8 cellular contexts compared by ENCODE assay signal in the genomic region with DNA sequence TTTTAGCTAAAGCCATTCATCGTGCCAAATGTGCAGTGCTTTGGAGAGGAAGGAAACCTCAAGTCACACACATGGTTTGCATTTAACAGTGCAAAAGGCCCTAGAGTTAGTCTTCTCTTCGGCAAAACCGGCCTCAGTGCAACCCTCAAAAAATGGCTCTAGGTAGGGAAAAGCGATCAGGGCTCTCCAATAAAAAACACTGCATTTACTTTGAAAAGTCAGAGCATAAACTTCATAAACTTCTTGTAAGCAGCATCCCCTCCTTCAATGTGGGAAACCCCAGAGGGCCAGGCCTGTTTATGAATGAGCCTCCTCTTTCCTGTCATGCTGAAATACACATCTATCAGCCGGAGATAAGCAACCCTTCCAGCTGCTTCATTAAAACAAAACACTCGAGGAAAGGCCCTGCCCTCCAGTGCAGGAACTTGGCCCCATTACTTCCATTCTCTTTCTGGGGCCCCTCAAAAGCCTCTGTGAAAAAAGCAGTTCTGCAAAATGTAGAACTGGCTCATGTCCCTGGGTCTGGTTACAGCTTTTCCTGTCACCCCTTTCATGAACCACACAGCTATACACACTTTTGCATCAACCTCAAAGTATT.
DNase-seq lines count a peak whose midpoint lies in the region; ATAC-seq and TF ChIP-seq lines count a peak whose summit lies in the region.

No MANE protein-coding gene starts in this region.

- no peaks in the 10 kb centered on the region for H3K36me3 ChIP-seq in BLaER1
- peaks cover 8% of the 10 kb centered on the region; the same call in 1 of the 2 replicates for H3K36me3 ChIP-seq in GM23248 (ENCODE audit: low read depth)
- H3K36me3 ChIP-seq in adrenal gland (replicated peaks in 1 of 2): peaks cover 0 to 9% of the 10 kb centered on the region in 2 donors
- H3K36me3 ChIP-seq in lower lobe of right lung: peaks cover 8% of the 10 kb centered on the region

- TF ChIP-seq CTCF in adrenal gland (IDR thresholded peaks at IDR 0.05) (no peak), lower lobe of right lung (IDR thresholded peaks at IDR 0.05) (no peak), foreskin keratinocyte (conservative IDR thresholded peaks at IDR 0.05) (no peak)

- TF ChIP-seq POLR2A in adrenal gland (IDR thresholded peaks at IDR 0.05): no peak

- DNase-seq in GM23248 (peak; percentile 59), adrenal gland (no peak), lower lobe of right lung (no peak), left colon (no peak), medulla oblongata (ENCODE audit: extremely low spot score) (no peak), iPS-NIHi11 (ENCODE audit: low spot score) (no peak), foreskin keratinocyte (no peak)

- ATAC-seq in lower lobe of right lung (peak; percentile 32 to 47), left colon (no peak), foreskin keratinocyte (no peak)

- H3K4me1 ChIP-seq in BLaER1 (peaks cover 44% of the 10 kb centered on the region), GM23248 (ENCODE audit: insufficient read depth) (peaks cover 38% of the 10 kb centered on the region), adrenal gland (replicated peaks in 1 of 2) (peaks cover 10 to 59% of the 10 kb centered on the region in 2 donors), lower lobe of right lung (peaks cover 67% of the 10 kb centered on the region), foreskin keratinocyte (no peaks in the 10 kb centered on the region)

- H3F3A ChIP-seq in GM23248 (ENCODE audit: insufficient read depth): peaks cover 31% of the 10 kb centered on the region

- H3K9ac ChIP-seq in BLaER1: peak overlapping the region; percentile 47; the same call in 1 of the 2 replicates
- H3K9ac ChIP-seq in GM23248: no peak overlapping the region

- H3K27ac ChIP-seq in BLaER1 (peak overlapping the region; percentile 66), GM23248 (peak overlapping the region; percentile 10; the same call in 1 of the 2 replicates), adrenal gland (peak overlapping the region in 3 of 5 donors; percentile 12 to 53 (median 35)), lower lobe of right lung (peak overlapping the region; percentile 31), foreskin keratinocyte (no peak overlapping the region)

- no peaks in the 10 kb centered on the region for H3K9me2 ChIP-seq in GM23248 (ENCODE audit: insufficient read depth)

- 9 to 13% methylated on average over 6 of the region's 6 CpGs for WGBS in GM23248 (ENCODE audit: low coverage in 1 of 2, low lambda C conversion rate in 2 of 2, missing lambda C conversion rate in 2 of 2), 2 experiments
- 38 to 47% (median 42%) methylated on average over 6 of the region's 6 CpGs for WGBS in adrenal gland, 4 donors

- in situ Hi-C loops in GM23248 (cut with MboI): no loop called here

- H3K9me3 ChIP-seq in BLaER1 (no peaks in the 10 kb centered on the region), GM23248 (ENCODE audit: low read depth) (no peaks in the 10 kb centered on the region), adrenal gland (replicated peaks in 1 of 3) (no peaks in the 10 kb centered on the region), lower lobe of right lung (no peaks in the 10 kb centered on the region)

- H3K4me2 ChIP-seq in BLaER1 (peak overlapping the region; percentile 79), GM23248 (ENCODE audit: unreplicated experiment) (peak overlapping the region; percentile 2)

- intact Hi-C loops in adrenal gland (cut with DNase I) (no loop called here), lower lobe of right lung (cut with DNase I) (no loop called here), left colon (cut with DNase I, micrococcal nuclease) (no loop called here)

- H3K4me3 ChIP-seq in BLaER1 (no peak overlapping the region), GM23248 (no peak overlapping the region), adrenal gland (no peak overlapping the region), lower lobe of right lung (no peak overlapping the region)

- H3K79me2 ChIP-seq in GM23248 (ENCODE audit: insufficient read depth): no peaks in the 10 kb centered on the region

- no peaks in the 10 kb centered on the region for H4K20me1 ChIP-seq in BLaER1
- H4K20me1 ChIP-seq in GM23248 (ENCODE audit: insufficient read depth): no peaks in the 10 kb centered on the region

- no peaks in the 10 kb centered on the region for H3K27me3 ChIP-seq in BLaER1
- no peaks in the 10 kb centered on the region for H3K27me3 ChIP-seq in GM23248 (replicated peaks; ENCODE audit: insufficient read depth)
- H3K27me3 ChIP-seq in adrenal gland: no peaks in the 10 kb centered on the region
- no peaks in the 10 kb centered on the region for H3K27me3 ChIP-seq in lower lobe of right lung (ENCODE audit: low read depth)
- no peaks in the 10 kb centered on the region for H3K27me3 ChIP-seq in foreskin keratinocyte

- H2AFZ ChIP-seq in GM23248: no peak overlapping the region

Comparison
In these comparisons a context has a peak if more than half of its experiments do, and no peak if none do; other contexts are left out.
1. ATAC-seq: peak in lower lobe of right lung (2 of 2); none in left colon (single experiment) and foreskin keratinocyte (single experiment).